Comparison of ENCODE assay signal across 10 cellular contexts in genomic region chr14:88613552-88614010, GRCh38. TPM values are rescaled to one million over a fixed set of nuclear protein-coding genes. Genes with fewer than 3 reads are reported as not detected.
DNase-seq lines count a peak whose midpoint lies in the region; ATAC-seq, FAIRE-seq and TF ChIP-seq lines count a peak whose summit lies in the region.
"Had no signal": no experiment of that assay in that cellular context is flagged by ENCODE, and none has a peak within 500 bp of the region (broad histone marks: within the 10 kb centered on the region; RNA-seq: fewer than 3 reads in every experiment).

No MANE protein-coding gene starts in this region.

- H3K4me3 Mint-ChIP-seq in progenitor cell of endocrine pancreas (ENCODE audit: low read depth), result no peak overlapping the region

- no peaks in the 10 kb centered on the region for H3K9me3 Mint-ChIP-seq in progenitor cell of endocrine pancreas (ENCODE audit: low read depth)

- peak; percentile 53 for ATAC-seq in GM18907 (IDR thresholded peaks at IDR 0.05; ENCODE audit: unreplicated experiment)
- no peak for ATAC-seq in HG02981 (IDR thresholded peaks at IDR 0.05; ENCODE audit: unreplicated experiment)
- ATAC-seq: HCT116 had no signal

- TF ChIP-seq POLR2A in uterus (IDR thresholded peaks at IDR 0.05), result no peak

- TF ChIP-seq CTCF in bronchial epithelial cell (IDR thresholded peaks at IDR 0.05; ENCODE audit: insufficient read depth, low read length, severe bottlenecking) (no peak), progenitor cell of endocrine pancreas (IDR thresholded peaks at IDR 0.05; ENCODE audit: unreplicated experiment) (no peak), uterus (IDR thresholded peaks at IDR 0.05) (no peak)

- no peak overlapping the region for H3K4me3 ChIP-seq in bronchial epithelial cell (ENCODE audit: low read depth, low read length)
- no peak overlapping the region for H3K4me3 ChIP-seq in uterus
- H3K4me3 ChIP-seq: SK-N-MC had no signal

- H3K4me1 ChIP-seq in uterus, result peaks cover 4 to 6% of the 10 kb centered on the region in 2 donors

- H3K27ac Mint-ChIP-seq in progenitor cell of endocrine pancreas, result peak overlapping the region; percentile 65

- intact Hi-C loops in uterus (cut with DNase I; ENCODE audit: low total_unique reads), result no loop called here

- H3K9me3 ChIP-seq in uterus, result no peaks in the 10 kb centered on the region

- H3K4me1 Mint-ChIP-seq in progenitor cell of endocrine pancreas (ENCODE audit: low read depth), result peaks cover 26% of the 10 kb centered on the region

- H3K27me3 Mint-ChIP-seq in progenitor cell of endocrine pancreas, result no peaks in the 10 kb centered on the region

- FAIRE-seq in bronchial epithelial cell (lab: Jason Lieb, UNC), result no peak

- DNase-seq in M059J (ENCODE audit: low read depth), result peak; percentile 91
- peak; percentile 69 for DNase-seq in bronchial epithelial cell (ENCODE audit: low read depth)
- DNase-seq in progenitor cell of endocrine pancreas (ENCODE audit: low spot score, unreplicated experiment), result no peak
- no peak for DNase-seq in uterus
- DNase-seq in COR-L47 (lab: John Stamatoyannopoulos, UW), result no peak
- no peak for DNase-seq in NCI-H446 (lab: John Stamatoyannopoulos, UW)

- H3K36me3 ChIP-seq in bronchial epithelial cell (ENCODE audit: control insufficient read depth, insufficient read depth, low read length), result peaks cover 2% of the 10 kb centered on the region
- H3K36me3 ChIP-seq in uterus, result no peaks in the 10 kb centered on the region

- peak overlapping the region in 1 of 2 donors; percentile 56 for H3K27ac ChIP-seq in uterus
- H3K27ac ChIP-seq: SK-N-MC had no signal

- H3K36me3 Mint-ChIP-seq in progenitor cell of endocrine pancreas (ENCODE audit: insufficient read depth), result peaks cover 36% of the 10 kb centered on the region

- no peaks in the 10 kb centered on the region for H3K27me3 ChIP-seq in bronchial epithelial cell (ENCODE audit: control insufficient read depth, insufficient read depth, low read length)
- H3K27me3 ChIP-seq in uterus, result no peaks in the 10 kb centered on the region

RNA-seq across cellular contexts. Expression of gene ZC3H14, which starts 50.7 kb away (rescaled TPM):
- 46.8 and 58.7 TPM in 2 replicates for total RNA-seq in M059J (2014; rRNA removed; shearing (Covaris generic))
- 41.9 and 42.1 TPM in 2 replicates for total RNA-seq in bronchial epithelial cell
- 102 and 116 TPM in 2 replicates for total RNA-seq in progenitor cell of endocrine pancreas
- total RNA-seq in uterus, result 10 to 100 TPM; 40.9 to 96.2 (median 69.7) TPM

RNA-seq across cellular contexts. Expression of gene PTPN21, which starts 58.8 kb away (rescaled TPM):
- 3.7 and 6.2 TPM in 2 replicates for total RNA-seq in M059J (2014; rRNA removed; shearing (Covaris generic))
- 6.1 and 7.6 TPM in 2 replicates for total RNA-seq in bronchial epithelial cell
- 40.0 and 42.1 TPM in 2 replicates for total RNA-seq in progenitor cell of endocrine pancreas
- total RNA-seq in uterus, result 10 to 100 TPM in 3 of 4 donors, 1 to 10 TPM in 1; 6.5 to 37.7 (median 19.0) TPM

Comparison
In these comparisons a context has a peak if more than half of its experiments do, and no peak if none do; other contexts are left out.
1. DNase-seq: peak in M059J (single experiment) and bronchial epithelial cell (single experiment); none in progenitor cell of endocrine pancreas (single experiment), uterus (0 of 2), COR-L47 (single experiment) and NCI-H446 (0 of 2).